ENCODE assay signal across 12 cellular contexts in genomic region chr5:83184534-83184933, GRCh38.
DNase-seq lines count a peak whose midpoint lies in the region; ATAC-seq and TF ChIP-seq lines count a peak whose summit lies in the region.
"Had no signal": no experiment of that assay in that cellular context is flagged by ENCODE, and none has a peak within 500 bp of the region (broad histone marks: within the 10 kb centered on the region; RNA-seq: fewer than 3 reads in every experiment).

No MANE protein-coding gene starts in this region.

- H3K9me3 Mint-ChIP-seq in activated T-helper 1 cell treated with anti-CD3 and anti-CD28 coated beads, Interleukin-12 subunit alpha, Interleukin-12 subunit beta, Interleukin-2, Interleukin-4 antibody, amounts not matched to agents 30 ng/mL and 10 ng/mL and 1 ng/mL, durations not matched to agents 14 hours and 24 hours and 36 hours: no peaks in the 10 kb centered on the region

- H3K27ac Mint-ChIP-seq in activated T-helper 1 cell treated with anti-CD3 and anti-CD28 coated beads, Interleukin-12 subunit alpha, Interleukin-12 subunit beta, Interleukin-2, Interleukin-4 antibody, amounts not matched to agents 30 ng/mL and 10 ng/mL and 1 ng/mL, durations not matched to agents 14 hours and 24 hours and 36 hours: no peak overlapping the region
- H3K27ac Mint-ChIP-seq: CD4-positive, CD25-positive, alpha-beta regulatory T cell had no signal

- no peak overlapping the region for H3K4me3 ChIP-seq in choroid plexus epithelial cell (ENCODE audit: low read depth, low read length)
- H3K4me3 ChIP-seq: BLaER1 treated with 17β-estradiol and CSF1 and Interleukin-3, amounts not matched to agents 10 nM and 100 nM; GM12878; HAP-1 had no signal

- ATAC-seq in HG02798 (IDR thresholded peaks at IDR 0.05; ENCODE audit: poor library complexity, unreplicated experiment): no peak
- ATAC-seq: GM12878 had no signal

- H3K4me3 Mint-ChIP-seq in activated T-helper 1 cell treated with anti-CD3 and anti-CD28 coated beads, Interleukin-12 subunit alpha, Interleukin-12 subunit beta, Interleukin-2, Interleukin-4 antibody, amounts not matched to agents 30 ng/mL and 10 ng/mL and 1 ng/mL, durations not matched to agents 14 hours and 24 hours and 36 hours: no peak overlapping the region
- H3K4me3 Mint-ChIP-seq: CD4-positive, CD25-positive, alpha-beta regulatory T cell had no signal

- intact Hi-C loops in activated T-helper 1 cell treated with anti-CD3 and anti-CD28 coated beads, Interleukin-12 subunit alpha, Interleukin-12 subunit beta, Interleukin-2, Interleukin-4 antibody, amounts not matched to agents 30 ng/mL and 10 ng/mL and 1 ng/mL, durations not matched to agents 14 hours and 24 hours and 36 hours (cut with micrococcal nuclease): no loop called here

- H3K27me3 Mint-ChIP-seq in activated T-helper 1 cell treated with anti-CD3 and anti-CD28 coated beads, Interleukin-12 subunit alpha, Interleukin-12 subunit beta, Interleukin-2, Interleukin-4 antibody, amounts not matched to agents 30 ng/mL and 10 ng/mL and 1 ng/mL, durations not matched to agents 14 hours and 24 hours and 36 hours (ENCODE audit: insufficient read depth): no peaks in the 10 kb centered on the region
- H3K27me3 Mint-ChIP-seq: CD4-positive, CD25-positive, alpha-beta regulatory T cell had no signal

- TF ChIP-seq CTCF in choroid plexus epithelial cell (conservative IDR thresholded peaks at IDR 0.05; ENCODE audit: low read depth, low read length): no peak

- no peaks in the 10 kb centered on the region for H3K36me3 Mint-ChIP-seq in activated T-helper 1 cell treated with anti-CD3 and anti-CD28 coated beads, Interleukin-12 subunit alpha, Interleukin-12 subunit beta, Interleukin-2, Interleukin-4 antibody, amounts not matched to agents 30 ng/mL and 10 ng/mL and 1 ng/mL, durations not matched to agents 14 hours and 24 hours and 36 hours (ENCODE audit: low read depth)
- H3K36me3 Mint-ChIP-seq: CD4-positive, CD25-positive, alpha-beta regulatory T cell had no signal

- H3K4me1 Mint-ChIP-seq in activated T-helper 1 cell treated with anti-CD3 and anti-CD28 coated beads, Interleukin-12 subunit alpha, Interleukin-12 subunit beta, Interleukin-2, Interleukin-4 antibody, amounts not matched to agents 30 ng/mL and 10 ng/mL and 1 ng/mL, durations not matched to agents 14 hours and 24 hours and 36 hours (ENCODE audit: low read depth): no peaks in the 10 kb centered on the region
- H3K4me1 Mint-ChIP-seq: CD4-positive, CD25-positive, alpha-beta regulatory T cell had no signal

- DNase-seq in AG08396 (ENCODE audit: low spot score) (peak; percentile 7), LHCN-M2 (ENCODE audit: low read depth) (peak; percentile 12), choroid plexus epithelial cell (ENCODE audit: low read depth) (peak; percentile 5), left kidney (ENCODE audit: low read depth, low spot score) (peak; percentile 9), NCI-H187 treated with DMSO at 0.1 percent for 48 hours (lab: John Stamatoyannopoulos, UW) (no peak), DMS 273 treated with DMSO at 0.1 percent for 48 hours (lab: John Stamatoyannopoulos, UW) (no peak)
- no peak for DNase-seq in activated T-helper 1 cell treated with anti-CD3 and anti-CD28 coated beads, Interleukin-12 subunit alpha, Interleukin-12 subunit beta, Interleukin-2, Interleukin-4 antibody, amounts not matched to agents 30 ng/mL and 10 ng/mL and 1 ng/mL, durations not matched to agents 14 hours and 24 hours and 36 hours (ENCODE audit: low spot score)
- DNase-seq: CD4-positive, CD25-positive, alpha-beta regulatory T cell had no signal

Comparison
In these comparisons a context has a peak if more than half of its experiments do, and no peak if none do; other contexts are left out.
1. DNase-seq: peak in AG08396 (single experiment), LHCN-M2 (single experiment), choroid plexus epithelial cell (single experiment) and left kidney (single experiment); none in NCI-H187 treated with DMSO at 0.1 percent for 48 hours (single experiment), activated T-helper 1 cell treated with anti-CD3 and anti-CD28 coated beads, Interleukin-12 subunit alpha, Interleukin-12 subunit beta, Interleukin-2, Interleukin-4 antibody, amounts not matched to agents 30 ng/mL and 10 ng/mL and 1 ng/mL, durations not matched to agents 14 hours and 24 hours and 36 hours (single experiment) and DMS 273 treated with DMSO at 0.1 percent for 48 hours (single experiment).